In genomic region chr1:176843352-176844297, GRCh38 we compare ENCODE assay signal across 8 cellular contexts.
A peak's percentile ranks its signal among the peaks of the same experiment; 100 is the strongest.
DNase-seq lines count a peak whose midpoint lies in the region; ATAC-seq and TF ChIP-seq lines count a peak whose summit lies in the region.

No MANE protein-coding gene starts in this region.

- ATAC-seq in HG03342 (IDR thresholded peaks at IDR 0.05; ENCODE audit: unreplicated experiment): no peak
- no peak for ATAC-seq in GM21360 (IDR thresholded peaks at IDR 0.05; ENCODE audit: unreplicated experiment)

- CTCF ChIA-PET in activated naive CD4-positive, alpha-beta T cell treated with anti-CD3 and anti-CD28 coated beads for 36 hours (lab: Charles Lee): no interaction called here
- CTCF ChIA-PET in activated naive CD4-positive, alpha-beta T cell treated with anti-CD3 and anti-CD28 coated beads, Interleukin-2, amount 10 ng/mL, durations not matched to agents 7 days and 5 days (lab: Charles Lee): no interaction called here

- no peak overlapping the region for H3K27ac Mint-ChIP-seq in activated naive CD4-positive, alpha-beta T cell treated with anti-CD3 and anti-CD28 coated beads for 36 hours
- no peak overlapping the region for H3K27ac Mint-ChIP-seq in activated naive CD4-positive, alpha-beta T cell treated with anti-CD3 and anti-CD28 coated beads, Interleukin-2, amount 10 ng/mL, durations not matched to agents 7 days and 5 days
- H3K27ac Mint-ChIP-seq in nephron progenitor cell: no peak overlapping the region

- intact Hi-C loops in activated naive CD4-positive, alpha-beta T cell treated with anti-CD3 and anti-CD28 coated beads for 36 hours (cut with micrococcal nuclease): no loop called here

- no peaks in the 10 kb centered on the region for H3K36me3 Mint-ChIP-seq in activated naive CD4-positive, alpha-beta T cell treated with anti-CD3 and anti-CD28 coated beads for 36 hours (ENCODE audit: low read depth)
- no peaks in the 10 kb centered on the region for H3K36me3 Mint-ChIP-seq in activated naive CD4-positive, alpha-beta T cell treated with anti-CD3 and anti-CD28 coated beads, Interleukin-2, amount 10 ng/mL, durations not matched to agents 7 days and 5 days
- no peaks in the 10 kb centered on the region for H3K36me3 Mint-ChIP-seq in nephron progenitor cell (ENCODE audit: low read depth)

- H3K4me1 Mint-ChIP-seq in activated naive CD4-positive, alpha-beta T cell treated with anti-CD3 and anti-CD28 coated beads for 36 hours (ENCODE audit: low read depth): no peaks in the 10 kb centered on the region
- H3K4me1 Mint-ChIP-seq in activated naive CD4-positive, alpha-beta T cell treated with anti-CD3 and anti-CD28 coated beads, Interleukin-2, amount 10 ng/mL, durations not matched to agents 7 days and 5 days: no peaks in the 10 kb centered on the region
- H3K4me1 Mint-ChIP-seq in nephron progenitor cell: peaks cover 10% of the 10 kb centered on the region

- H3K4me3 ChIP-seq in epithelial cell of esophagus (ENCODE audit: low read length): no peak overlapping the region

- no peaks in the 10 kb centered on the region for H3K9me3 Mint-ChIP-seq in activated naive CD4-positive, alpha-beta T cell treated with anti-CD3 and anti-CD28 coated beads for 36 hours
- H3K9me3 Mint-ChIP-seq in activated naive CD4-positive, alpha-beta T cell treated with anti-CD3 and anti-CD28 coated beads, Interleukin-2, amount 10 ng/mL, durations not matched to agents 7 days and 5 days: no peaks in the 10 kb centered on the region
- no peaks in the 10 kb centered on the region for H3K9me3 Mint-ChIP-seq in nephron progenitor cell

- peak; percentile 49 for TF ChIP-seq CTCF in epithelial cell of esophagus (IDR thresholded peaks at IDR 0.05; ENCODE audit: insufficient read depth, low read depth, low read length, missing control alignments)
- peak; percentile 83 for TF ChIP-seq CTCF in nephron progenitor cell (IDR thresholded peaks at IDR 0.05)

- DNase-seq in activated naive CD4-positive, alpha-beta T cell treated with anti-CD3 and anti-CD28 coated beads for 36 hours: peak; percentile 5
- no peak for DNase-seq in activated naive CD4-positive, alpha-beta T cell treated with anti-CD3 and anti-CD28 coated beads, Interleukin-2, amount 10 ng/mL, durations not matched to agents 7 days and 5 days
- DNase-seq in NCI-H774 (lab: John Stamatoyannopoulos, UW) (peak; percentile 59), epithelial cell of esophagus (ENCODE audit: low read depth) (peak; percentile 58), nephron progenitor cell (peak; percentile 53), HPDE6-E6E7 (ENCODE audit: extremely low spot score) (no peak)

- peaks cover 11% of the 10 kb centered on the region for H3K27me3 Mint-ChIP-seq in activated naive CD4-positive, alpha-beta T cell treated with anti-CD3 and anti-CD28 coated beads for 36 hours (ENCODE audit: low read depth)
- no peaks in the 10 kb centered on the region for H3K27me3 Mint-ChIP-seq in activated naive CD4-positive, alpha-beta T cell treated with anti-CD3 and anti-CD28 coated beads, Interleukin-2, amount 10 ng/mL, durations not matched to agents 7 days and 5 days
- peaks cover 25% of the 10 kb centered on the region for H3K27me3 Mint-ChIP-seq in nephron progenitor cell (ENCODE audit: low read depth, poor library complexity)

- H3K4me3 Mint-ChIP-seq in activated naive CD4-positive, alpha-beta T cell treated with anti-CD3 and anti-CD28 coated beads for 36 hours: no peak overlapping the region
- no peak overlapping the region for H3K4me3 Mint-ChIP-seq in activated naive CD4-positive, alpha-beta T cell treated with anti-CD3 and anti-CD28 coated beads, Interleukin-2, amount 10 ng/mL, durations not matched to agents 7 days and 5 days
- H3K4me3 Mint-ChIP-seq in nephron progenitor cell: no peak overlapping the region

Comparison
In these comparisons a context has a peak if more than half of its experiments do, and no peak if none do; other contexts are left out.
1. DNase-seq: peak in activated naive CD4-positive, alpha-beta T cell treated with anti-CD3 and anti-CD28 coated beads for 36 hours (single experiment), NCI-H774 (single experiment), epithelial cell of esophagus (single experiment) and nephron progenitor cell (single experiment); none in activated naive CD4-positive, alpha-beta T cell treated with anti-CD3 and anti-CD28 coated beads, Interleukin-2, amount 10 ng/mL, durations not matched to agents 7 days and 5 days (single experiment) and HPDE6-E6E7 (single experiment).